14 cellular contexts compared by ENCODE assay signal in genomic region chr4:912548-913279, GRCh38. TPM values are rescaled to one million over a fixed set of nuclear protein-coding genes. Genes with fewer than 3 reads are reported as not detected.
A peak's percentile ranks its signal among the peaks of the same experiment; 100 is the strongest.
DNase-seq lines count a peak whose midpoint lies in the region; ATAC-seq, FAIRE-seq and TF ChIP-seq lines count a peak whose summit lies in the region.
"Had no signal": no experiment of that assay in that cellular context is flagged by ENCODE, and none has a peak within 500 bp of the region (broad histone marks: within the 10 kb centered on the region; RNA-seq: fewer than 3 reads in every experiment).

No MANE protein-coding gene starts in this region.

- H3K36me3 Mint-ChIP-seq in activated naive CD4-positive, alpha-beta T cell treated with anti-CD3 and anti-CD28 coated beads, Interleukin-2, amount 10 ng/mL, durations not matched to agents 7 days and 5 days: peaks cover 33% of the 10 kb centered on the region

- no peak for FAIRE-seq in GM19239 (lab: Jason Lieb, UNC)
- FAIRE-seq: frontal cortex, GM12878 had no signal

- intact Hi-C loops in Right ventricle myocardium inferior (cut with DNase I): no loop called here
- intact Hi-C loops in left ventricle myocardium inferior (cut with micrococcal nuclease): no loop called here
- intact Hi-C loops in colonic mucosa (cut with DNase I): no loop called here
- intact Hi-C loops in uterus (cut with DNase I; ENCODE audit: low total_unique reads): no loop called here

- peaks cover 51% of the 10 kb centered on the region for H3K36me3 ChIP-seq in left ventricle myocardium inferior
- H3K36me3 ChIP-seq in colonic mucosa: peaks cover 5% of the 10 kb centered on the region
- H3K36me3 ChIP-seq in uterus: no peaks in the 10 kb centered on the region
- H3K36me3 ChIP-seq: ovary had no signal

- H3K9me3 ChIP-seq in left ventricle myocardium inferior (replicated peaks): no peaks in the 10 kb centered on the region
- no peaks in the 10 kb centered on the region for H3K9me3 ChIP-seq in colonic mucosa
- H3K9me3 ChIP-seq in uterus: no peaks in the 10 kb centered on the region
- H3K9me3 ChIP-seq: ascending aorta, ovary had no signal

- TF ChIP-seq POLR2A in uterus (IDR thresholded peaks at IDR 0.05): no peak

- H3K4me1 Mint-ChIP-seq in activated naive CD4-positive, alpha-beta T cell treated with anti-CD3 and anti-CD28 coated beads, Interleukin-2, amount 10 ng/mL, durations not matched to agents 7 days and 5 days: peaks cover 23% of the 10 kb centered on the region

- no peak overlapping the region for H3K27ac Mint-ChIP-seq in activated naive CD4-positive, alpha-beta T cell treated with anti-CD3 and anti-CD28 coated beads, Interleukin-2, amount 10 ng/mL, durations not matched to agents 7 days and 5 days

- H3K9me3 Mint-ChIP-seq in activated naive CD4-positive, alpha-beta T cell treated with anti-CD3 and anti-CD28 coated beads, Interleukin-2, amount 10 ng/mL, durations not matched to agents 7 days and 5 days: peaks cover 2% of the 10 kb centered on the region
- H3K9me3 Mint-ChIP-seq: CD8-positive, alpha-beta memory T cell had no signal

- no peak overlapping the region for H3K9ac ChIP-seq in colonic mucosa (ENCODE audit: low read depth in 2 of 2, low read length in 2 of 2)

- in situ Hi-C loops in GM13976 (cut with MboI; ENCODE audit: low sequenced_read_pairs, unreplicated experiment): no loop called here

- H3K27me3 Mint-ChIP-seq in activated naive CD4-positive, alpha-beta T cell treated with anti-CD3 and anti-CD28 coated beads, Interleukin-2, amount 10 ng/mL, durations not matched to agents 7 days and 5 days: no peaks in the 10 kb centered on the region
- H3K27me3 Mint-ChIP-seq: CD8-positive, alpha-beta memory T cell had no signal

- H3K4me3 ChIP-seq in left ventricle myocardium inferior (no peak overlapping the region), colonic mucosa (no peak overlapping the region), uterus (no peak overlapping the region)
- H3K4me3 ChIP-seq: ascending aorta, GM12878, ovary had no signal

- CTCF ChIA-PET in activated naive CD4-positive, alpha-beta T cell treated with anti-CD3 and anti-CD28 coated beads, Interleukin-2, amount 10 ng/mL, durations not matched to agents 7 days and 5 days (lab: Charles Lee): no interaction called here

- H3K27ac ChIP-seq in left ventricle myocardium inferior (replicated peaks): no peak overlapping the region
- peak overlapping the region; percentile 64 for H3K27ac ChIP-seq in colonic mucosa
- peak overlapping the region; percentile 64 to 72 for H3K27ac ChIP-seq in uterus
- H3K27ac ChIP-seq: ascending aorta, ovary had no signal

- H3K4me1 ChIP-seq in left ventricle myocardium inferior (peaks cover 14% of the 10 kb centered on the region), colonic mucosa (no peaks in the 10 kb centered on the region), uterus (peaks cover 0 to 3% of the 10 kb centered on the region in 2 donors)
- H3K4me1 ChIP-seq: ascending aorta had no signal

- no peaks in the 10 kb centered on the region for H3K27me3 ChIP-seq in left ventricle myocardium inferior (ENCODE audit: low read depth)
- H3K27me3 ChIP-seq in colonic mucosa: no peaks in the 10 kb centered on the region
- no peaks in the 10 kb centered on the region for H3K27me3 ChIP-seq in uterus
- H3K27me3 ChIP-seq: ascending aorta, ovary had no signal

- TF ChIP-seq CTCF in left ventricle myocardium inferior (IDR thresholded peaks at IDR 0.05; ENCODE audit: borderline replicate concordance): no peak
- no peak for TF ChIP-seq CTCF in colonic mucosa (IDR thresholded peaks at IDR 0.05)
- TF ChIP-seq CTCF in uterus (IDR thresholded peaks at IDR 0.05): no peak
- TF ChIP-seq CTCF in GM13976 (IDR thresholded peaks at IDR 0.05; ENCODE audit: borderline replicate concordance, control extremely low read depth, extremely low read depth, insufficient read depth, missing control alignments): no peak

- no peak overlapping the region for H3K4me3 Mint-ChIP-seq in activated naive CD4-positive, alpha-beta T cell treated with anti-CD3 and anti-CD28 coated beads, Interleukin-2, amount 10 ng/mL, durations not matched to agents 7 days and 5 days
- H3K4me3 Mint-ChIP-seq: CD8-positive, alpha-beta memory T cell had no signal

- ATAC-seq in Right ventricle myocardium inferior: no peak
- ATAC-seq: GM12878 had no signal

- DNase-seq in Right ventricle myocardium inferior (ENCODE audit: missing footprints) (peak; percentile 44), left ventricle myocardium inferior (no peak), colonic mucosa (peak; percentile 40), midbrain (lab: John Stamatoyannopoulos, UW) (peak; percentile 23), uterus (peak in 1 of 2 donors; percentile 57), GM13976 (ENCODE audit: low spot score) (no peak), GM19239 (ENCODE audit: insufficient read length, low spot score) (no peak)
- DNase-seq in activated naive CD4-positive, alpha-beta T cell treated with anti-CD3 and anti-CD28 coated beads, Interleukin-2, amount 10 ng/mL, durations not matched to agents 7 days and 5 days: no peak
- DNase-seq: NCI-H1436 had no signal

RNA-seq across cellular contexts. Expression of gene GAK, which starts 19.4 kb away (rescaled TPM):
- total RNA-seq in Right ventricle myocardium inferior (29.3 TPM), left ventricle myocardium inferior (25.1 TPM), colonic mucosa (100 to 1,000 TPM; 198 to 266 TPM), uterus (1,000 to 10,000 TPM in 1 of 4 donors, 100 to 1,000 TPM in 1, 10 to 100 TPM in 2; 50.6 to 1,098 (median 104) TPM)

RNA-seq across cellular contexts. Expression of gene TMEM175, which starts 19.5 kb away (rescaled TPM):
- total RNA-seq in Right ventricle myocardium inferior: 17.4 TPM
- 20.3 TPM for total RNA-seq in left ventricle myocardium inferior
- total RNA-seq in colonic mucosa: 10 to 100 TPM; 17.7 to 30.2 TPM
- total RNA-seq in uterus: 10 to 100 TPM in 3 of 4 donors, 1 to 10 TPM in 1; 9.9 to 39.7 (median 26.3) TPM

Comparison
In these comparisons a context has a peak if more than half of its experiments do, and no peak if none do; other contexts are left out.
1. DNase-seq: peak in Right ventricle myocardium inferior (single experiment), colonic mucosa (single experiment) and midbrain (single experiment); none in left ventricle myocardium inferior (single experiment), GM13976 (single experiment), GM19239 (single experiment) and activated naive CD4-positive, alpha-beta T cell treated with anti-CD3 and anti-CD28 coated beads, Interleukin-2, amount 10 ng/mL, durations not matched to agents 7 days and 5 days (single experiment).